8 cellular contexts compared by ENCODE assay signal in the genomic region with DNA sequence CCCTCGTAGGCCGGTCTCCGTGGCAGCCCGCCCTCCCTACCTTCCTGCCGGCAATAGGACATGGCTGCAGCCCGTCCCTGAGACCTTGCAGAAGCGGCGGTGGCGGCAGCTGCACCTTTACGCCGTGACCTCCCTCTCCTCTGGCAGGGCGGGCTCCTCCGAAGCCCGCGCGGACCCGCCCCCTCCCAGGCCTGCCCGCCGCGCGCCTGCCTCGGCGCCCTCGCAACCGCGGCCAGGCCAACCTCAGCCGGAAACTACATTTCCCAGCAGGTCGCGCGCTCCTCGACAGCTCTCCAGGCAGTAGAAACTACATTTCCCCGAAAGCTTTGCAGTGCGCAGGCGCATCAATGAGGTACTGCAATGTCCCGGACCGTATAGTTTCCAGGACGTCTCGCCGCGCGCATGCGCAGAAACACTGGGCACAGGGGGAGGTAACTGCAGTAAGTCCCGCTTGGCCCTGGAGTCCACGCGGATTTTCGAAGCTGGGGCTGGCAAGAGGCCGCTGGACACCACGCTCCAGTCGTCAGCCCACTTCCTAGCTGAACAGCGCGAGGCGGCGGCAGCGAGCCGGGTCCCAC. TPM values are rescaled to one million over a fixed set of nuclear protein-coding genes. Genes with fewer than 3 reads are reported as not detected.
A peak's percentile ranks its signal among the peaks of the same experiment; 100 is the strongest.
DNase-seq lines count a peak whose midpoint lies in the region; ATAC-seq and TF ChIP-seq lines count a peak whose summit lies in the region.

Gene CHCHD4, minus strand, starts transcription at position 256 of the 578 bp plus-strand sequence. Its CDS starts 194 bp downstream, at position 62.
Gene TMEM43, plus strand, starts transcription at position 438 of the 578 bp plus-strand sequence. CDS start 142 bp downstream, outside the sequence.

- peak within 1 kb of the TSS; percentile 96 for H3K4me2 ChIP-seq in BLaER1

- DNase-seq in NCI-H69 (lab: John Stamatoyannopoulos, UW): peak; percentile 96
- DNase-seq in activated CD4-positive, alpha-beta T cell treated with anti-CD3 and anti-CD28 coated beads, Interleukin-2, amount 50 U/mL, for 1 hour: peak; percentile 98
- peak; percentile 99 for DNase-seq in dedifferentiated amniotic fluid mesenchymal stem cell (ENCODE audit: extremely low spot score)
- peak; percentile 99 to 100 for DNase-seq in left lung
- peak; percentile 91 to 97 for DNase-seq in stimulated activated CD4-positive, alpha-beta T cell treated with anti-CD3 and anti-CD28 coated beads, Interleukin-2, amount 100 ng/mL, for 48 hours

- H3K27me3 ChIP-seq in BLaER1: no peaks in the 10 kb centered on the region
- H3K27me3 ChIP-seq in left lung: no peaks in the 10 kb centered on the region

- H3K4me3 ChIP-seq in BLaER1 (peak within 1 kb of the TSS; percentile 90), left lung (peak within 1 kb of the TSS; percentile 89 to 96)

- no peaks in the 10 kb centered on the region for H3K9me3 ChIP-seq in BLaER1
- H3K9me3 ChIP-seq in left lung: no peaks in the 10 kb centered on the region

- peaks cover 44% of the 10 kb centered on the region for H4K20me1 ChIP-seq in BLaER1

- ATAC-seq in GM19328 (IDR thresholded peaks at IDR 0.05; ENCODE audit: unreplicated experiment): peak; percentile 83
- peak; percentile 79 for ATAC-seq in HG03520 (IDR thresholded peaks at IDR 0.05; ENCODE audit: unreplicated experiment)
- ATAC-seq in left lung: peak; percentile 86

- peaks cover 60% of the 10 kb centered on the region for H3K36me3 ChIP-seq in BLaER1
- peaks cover 2 to 34% of the 10 kb centered on the region in 2 donors for H3K36me3 ChIP-seq in left lung

- peak within 1 kb of the TSS; percentile 90 for H3K9ac ChIP-seq in BLaER1

- intact Hi-C loops in left lung (cut with DNase I): no loop called here

- H3K4me1 ChIP-seq in BLaER1 (peaks cover 33% of the 10 kb centered on the region), left lung (peaks cover 19 to 41% of the 10 kb centered on the region in 2 donors)

- H3K27ac ChIP-seq in BLaER1 (peak within 1 kb of the TSS; percentile 93), left lung (peak within 1 kb of the TSS; percentile 94 to 97)

- TF ChIP-seq CTCF in left lung (IDR thresholded peaks at IDR 0.05): no peak

RNA-seq across cellular contexts. Expression of gene CHCHD4, which starts in this region (rescaled TPM):
- total RNA-seq in left lung: 10 to 100 TPM in 1 of 2 donors, 1 to 10 TPM in 1; 9.6 to 13.6 TPM

RNA-seq across cellular contexts. Expression of gene TMEM43, which starts in this region (rescaled TPM):
- total RNA-seq in left lung: 100 to 1,000 TPM in 1 of 2 donors, 10 to 100 TPM in 1; 82.3 to 104 TPM

Comparison
In these comparisons a context has a peak if more than half of its experiments do, and no peak if none do; other contexts are left out.
1. Peak in every context shown above with its lines: DNase-seq, ATAC-seq, H3K4me3 ChIP-seq and H3K27ac ChIP-seq.